Comparison of ENCODE assay signal across 10 cellular contexts in genomic region chr12:94099191-94099983, GRCh38. TPM values are rescaled to one million over a fixed set of nuclear protein-coding genes. Genes with fewer than 3 reads are reported as not detected.
DNase-seq lines count a peak whose midpoint lies in the region; ATAC-seq lines count a peak whose summit lies in the region.
"Had no signal": no experiment of that assay in that cellular context is flagged by ENCODE, and none has a peak within 500 bp of the region (broad histone marks: within the 10 kb centered on the region; RNA-seq: fewer than 3 reads in every experiment).

No MANE protein-coding gene starts in this region.

- DNase-seq in COLO668 (lab: John Stamatoyannopoulos, UW; ENCODE audit: unreplicated experiment) (peak; percentile 11), KBM-7 (peak; percentile 82), SJCRH30 (peak; percentile 71 to 72), islet precursor cell (peak; percentile 75), NCI-H128 (lab: John Stamatoyannopoulos, UW; ENCODE audit: unreplicated experiment) (no peak)
- DNase-seq in stimulated activated CD4-positive, alpha-beta T cell treated with anti-CD3 and anti-CD28 coated beads, Interleukin-2, amount 100 ng/mL, for 24 hours, result no peak
- DNase-seq: NCI-H1092 treated with DMSO at 0.1 percent for 48 hours had no signal

- H3K36me3 ChIP-seq in SJCRH30, result no peaks in the 10 kb centered on the region

- H3K27me3 ChIP-seq in SJCRH30, result no peaks in the 10 kb centered on the region

- no peaks in the 10 kb centered on the region for H3K9me3 ChIP-seq in SJCRH30 (replicated peaks)
- H3K9me3 ChIP-seq: psoas muscle had no signal

- ATAC-seq in GM21619 (IDR thresholded peaks at IDR 0.05; ENCODE audit: unreplicated experiment) (no peak), GM19397 (IDR thresholded peaks at IDR 0.05; ENCODE audit: unreplicated experiment) (no peak)

- in situ Hi-C loops in KBM-7 (cut with MboI; ENCODE audit: low pct_unique_long_range_greater_than_20kb, low sequenced_read_pairs), result loop anchor here (10.0 to 25.0 kb wide), 2 partner anchors 115 to 337 kb away; no protein-coding TSS in a partner anchor

- peaks cover 4% of the 10 kb centered on the region; the same call in 1 of the 2 replicates for H3K4me1 ChIP-seq in SJCRH30

- no peak overlapping the region for H3K27ac ChIP-seq in SJCRH30
- H3K27ac ChIP-seq: psoas muscle had no signal

- H3K4me3 ChIP-seq in SJCRH30, result no peak overlapping the region
- H3K4me3 ChIP-seq: psoas muscle had no signal

RNA-seq across cellular contexts. Expression of gene PLXNC1, which starts 49.0 kb away (rescaled TPM):
- 0.05 and 0.08 TPM in 2 replicates for total RNA-seq in SJCRH30 (2014; rRNA removed; shearing (Covaris generic))

Comparison
In these comparisons a context has a peak if more than half of its experiments do, and no peak if none do; other contexts are left out.
1. DNase-seq: peak in COLO668 (single experiment), KBM-7 (single experiment), SJCRH30 (2 of 2) and islet precursor cell (single experiment); none in NCI-H128 (single experiment) and stimulated activated CD4-positive, alpha-beta T cell treated with anti-CD3 and anti-CD28 coated beads, Interleukin-2, amount 100 ng/mL, for 24 hours (0 of 2).